ENCODE assay signal across 8 cellular contexts in genomic region chr16:11613381-11614303, GRCh38. TPM values are rescaled to one million over a fixed set of nuclear protein-coding genes. Genes with fewer than 3 reads are reported as not detected.
DNase-seq lines count a peak whose midpoint lies in the region; ATAC-seq and TF ChIP-seq lines count a peak whose summit lies in the region.

No MANE protein-coding gene starts in this region.

- no peaks in the 10 kb centered on the region for H4K20me1 ChIP-seq in OCI-LY7 (ENCODE audit: insufficient read depth, low read length)

- no peaks in the 10 kb centered on the region for H3K36me3 Mint-ChIP-seq in stimulated activated memory B cell treated with anti-CD40 and anti-IgM and Interleukin-4, amounts not matched to agents 10 μg/mL and 1 μg/mL and 100 μg/mL, for 72 hours

- H3K27ac Mint-ChIP-seq in stimulated activated memory B cell treated with anti-CD40 and anti-IgM and Interleukin-4, amounts not matched to agents 10 μg/mL and 1 μg/mL and 100 μg/mL, for 72 hours: peak overlapping the region; percentile 85

- no peaks in the 10 kb centered on the region for H3K27me3 ChIP-seq in H7 (ENCODE audit: control insufficient read depth, insufficient read depth, low read length)

- CTCF ChIA-PET in OCI-LY7 (lab: Charles Lee; ENCODE audit: unreplicated experiment): no interaction called here

- no peak for TF ChIP-seq CTCF in OCI-LY7 (conservative IDR thresholded peaks at IDR 0.05; ENCODE audit: low read length)

- H3K4me3 ChIP-seq in OCI-LY7 (ENCODE audit: low read depth, low read length, poor library complexity, severe bottlenecking): peak overlapping the region; percentile 3
- no peak overlapping the region for H3K4me3 ChIP-seq in H7 (ENCODE audit: insufficient read depth, low read depth, low read length)

- peak; percentile 83 for ATAC-seq in stimulated activated memory B cell treated with anti-CD40 and anti-IgM and Interleukin-4, amounts not matched to agents 10 μg/mL and 1 μg/mL and 100 μg/mL, for 72 hours

- H3K27ac ChIP-seq in OCI-LY7 (ENCODE audit: low read depth, low read length, poor library complexity, severe bottlenecking): peak overlapping the region; percentile 44

- H3K79me2 ChIP-seq in OCI-LY7 (ENCODE audit: insufficient read depth, low read depth, low read length): no peaks in the 10 kb centered on the region

- intact Hi-C loops in OCI-LY7 (cut with micrococcal nuclease; ENCODE audit: unreplicated experiment): no loop called here

- H3K4me3 Mint-ChIP-seq in stimulated activated memory B cell treated with anti-CD40 and anti-IgM and Interleukin-4, amounts not matched to agents 10 μg/mL and 1 μg/mL and 100 μg/mL, for 72 hours: peak overlapping the region; percentile 42

- no TSS peak for BruUV-seq in OCI-LY7 (replicated peaks; lab: Mats Ljungman, UMichigan)

- POLR2A ChIA-PET in OCI-LY7 (lab: Charles Lee): interaction anchor here (0.5 to 1.7 kb wide), 10 partner anchors 9 to 672 kb away, joined by 3 to 11 read pairs (median 5); partner anchors contain the start of gene LITAF

- DNase-seq in NCI-H524 (lab: John Stamatoyannopoulos, UW) (peak; percentile 17 to 52), NCI-H524 treated with DMSO at 0.1 percent for 48 hours (lab: John Stamatoyannopoulos, UW) (no peak), OCI-LY7 (ENCODE audit: low spot score) (peak; percentile 60), globus pallidus (ENCODE audit: low spot score) (peak; percentile 46), H7 (no peak), SW 1271 (lab: John Stamatoyannopoulos, UW) (no peak), NCI-H345 (lab: John Stamatoyannopoulos, UW) (no peak)

- no peaks in the 10 kb centered on the region for H3K9me2 ChIP-seq in OCI-LY7 (ENCODE audit: insufficient read depth, low read length)

- peaks cover 8% of the 10 kb centered on the region; the same call in 1 of the 2 replicates for H3K9me3 ChIP-seq in OCI-LY7 (ENCODE audit: low read length)

- H3K36me3 ChIP-seq in OCI-LY7 (ENCODE audit: insufficient read depth, low read length): no peaks in the 10 kb centered on the region; the same call in 1 of the 2 replicates
- no peaks in the 10 kb centered on the region for H3K36me3 ChIP-seq in H7 (replicated peaks; ENCODE audit: control insufficient read depth, insufficient read depth, low read length)

- H3K27me3 Mint-ChIP-seq in stimulated activated memory B cell treated with anti-CD40 and anti-IgM and Interleukin-4, amounts not matched to agents 10 μg/mL and 1 μg/mL and 100 μg/mL, for 72 hours: no peaks in the 10 kb centered on the region

- H3K4me1 ChIP-seq in OCI-LY7 (ENCODE audit: insufficient read depth, low read length, poor library complexity, severe bottlenecking): peaks cover 55% of the 10 kb centered on the region

- no peaks in the 10 kb centered on the region for H3K9me3 Mint-ChIP-seq in stimulated activated memory B cell treated with anti-CD40 and anti-IgM and Interleukin-4, amounts not matched to agents 10 μg/mL and 1 μg/mL and 100 μg/mL, for 72 hours

- peak overlapping the region; percentile 51 for H3K4me2 ChIP-seq in OCI-LY7 (ENCODE audit: low read length)

- H3K4me1 Mint-ChIP-seq in stimulated activated memory B cell treated with anti-CD40 and anti-IgM and Interleukin-4, amounts not matched to agents 10 μg/mL and 1 μg/mL and 100 μg/mL, for 72 hours: peaks cover 33% of the 10 kb centered on the region

- H2AFZ ChIP-seq in OCI-LY7 (ENCODE audit: low read length): peak overlapping the region; percentile 76

RNA-seq across cellular contexts. Expression of gene LITAF, which starts 26.9 kb away (rescaled TPM):
- total RNA-seq in OCI-LY7 (2014; rRNA removed; shearing (Covaris generic)): 12.2 and 18.4 TPM in 2 replicates
- 34.2 and 43.2 TPM in 2 replicates for total RNA-seq in OCI-LY7 (2022)
- total RNA-seq in H7 (2014; rRNA removed; shearing (Covaris generic)): 71.8 and 85.6 TPM in 2 replicates

RNA-seq across cellular contexts. Expression of gene SNN, which starts 54.6 kb away (rescaled TPM):
- 28.3 and 31.8 TPM in 2 replicates for total RNA-seq in OCI-LY7 (2014; rRNA removed; shearing (Covaris generic))
- total RNA-seq in OCI-LY7 (2022): 27.8 and 31.6 TPM in 2 replicates
- 34.1 and 34.9 TPM in 2 replicates for total RNA-seq in H7 (2014; rRNA removed; shearing (Covaris generic))

Comparison
In these comparisons a context has a peak if more than half of its experiments do, and no peak if none do; other contexts are left out.
1. DNase-seq: peak in NCI-H524 (2 of 2), OCI-LY7 (single experiment) and globus pallidus (single experiment); none in NCI-H524 treated with DMSO at 0.1 percent for 48 hours (single experiment), H7 (single experiment), SW 1271 (0 of 2) and NCI-H345 (single experiment).